In the genomic region with DNA sequence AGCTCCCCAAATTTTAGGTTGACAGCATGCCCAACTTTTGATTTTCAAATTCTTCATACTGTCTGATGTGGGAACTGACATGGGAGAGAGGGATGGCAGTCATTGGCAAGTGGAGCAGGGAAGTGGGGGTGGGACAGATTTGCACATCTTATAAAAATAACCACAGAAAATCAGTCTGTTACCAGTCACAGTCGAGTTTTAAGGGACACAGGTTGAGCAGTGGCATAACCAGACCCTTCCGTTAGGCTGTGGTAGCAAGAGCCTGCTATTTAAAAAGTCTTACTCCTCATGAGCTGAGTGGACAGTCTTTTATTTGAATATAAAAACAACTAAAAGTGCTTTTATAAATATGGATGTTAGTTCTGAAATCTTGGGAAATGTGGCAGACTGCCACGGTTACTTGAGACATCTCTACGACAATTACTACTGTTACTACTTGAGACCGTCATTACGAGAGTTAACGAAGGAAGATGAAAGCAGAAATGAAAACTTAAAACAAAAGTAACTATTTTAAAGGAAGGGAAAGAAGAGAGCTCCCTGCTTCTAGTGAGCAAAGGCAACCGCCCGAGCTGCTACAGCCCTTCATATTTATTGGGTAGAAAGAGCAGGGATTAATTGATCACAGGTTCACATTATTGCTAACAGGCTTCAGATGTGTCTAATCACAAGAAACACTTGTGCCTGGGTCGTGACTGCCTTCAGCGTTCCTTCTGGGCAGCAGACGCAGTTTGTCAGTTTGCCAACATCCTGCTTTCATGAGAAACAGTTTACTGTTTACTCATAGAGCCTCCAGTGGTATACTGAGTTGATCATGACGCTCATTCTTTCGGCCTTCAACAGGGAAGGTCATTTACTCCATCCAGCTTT, we compare ENCODE assay signal across 11 cellular contexts.
DNase-seq lines count a peak whose midpoint lies in the region; ATAC-seq and TF ChIP-seq lines count a peak whose summit lies in the region.
"Had no signal": no experiment of that assay in that cellular context is flagged by ENCODE, and none has a peak within 500 bp of the region (broad histone marks: within the 10 kb centered on the region; RNA-seq: fewer than 3 reads in every experiment).

No MANE protein-coding gene starts in this region.

- H3K9me3 ChIP-seq in suprapubic skin (no peaks in the 10 kb centered on the region), neural progenitor cell (ENCODE audit: low read depth) (no peaks in the 10 kb centered on the region)
- H3K9me3 ChIP-seq: esophagus squamous epithelium, neutrophil had no signal

- H3K4me1 ChIP-seq in suprapubic skin, result no peaks in the 10 kb centered on the region
- peaks cover 5% of the 10 kb centered on the region for H3K4me1 ChIP-seq in neural progenitor cell
- H3K4me1 ChIP-seq: esophagus squamous epithelium had no signal

- H3K9ac ChIP-seq in neural progenitor cell, result no peak overlapping the region

- no peak overlapping the region for H2AFZ ChIP-seq in neural progenitor cell (replicated peaks)
- H2AFZ ChIP-seq: GM23338 had no signal

- H3K4me1 Mint-ChIP-seq in T-helper 1 cell treated with Interleukin-12 subunit alpha and Interleukin-12 subunit beta and Interleukin-4 antibody, amounts not matched to agents 30 μg/mL and 1 μg/mL, for 36 hours (ENCODE audit: low read depth), result peaks cover 35% of the 10 kb centered on the region
- no peaks in the 10 kb centered on the region for H3K4me1 Mint-ChIP-seq in neural progenitor cell
- H3K4me1 Mint-ChIP-seq in activated CD4-positive, alpha-beta memory T cell treated with anti-CD3 and anti-CD28 coated beads, Interleukin-2, amount 10 ng/mL, durations not matched to agents 7 days and 5 days, result peaks cover 31% of the 10 kb centered on the region
- H3K4me1 Mint-ChIP-seq: GM23338 had no signal

- 67% methylated on average over 14 of the region's 14 CpGs for WGBS in suprapubic skin

- H3K9me3 Mint-ChIP-seq in T-helper 1 cell treated with Interleukin-12 subunit alpha and Interleukin-12 subunit beta and Interleukin-4 antibody, amounts not matched to agents 30 μg/mL and 1 μg/mL, for 36 hours, result peaks cover 5% of the 10 kb centered on the region
- H3K9me3 Mint-ChIP-seq in neural progenitor cell, result no peaks in the 10 kb centered on the region
- peaks cover 7% of the 10 kb centered on the region for H3K9me3 Mint-ChIP-seq in activated CD4-positive, alpha-beta memory T cell treated with anti-CD3 and anti-CD28 coated beads, Interleukin-2, amount 10 ng/mL, durations not matched to agents 7 days and 5 days
- H3K9me3 Mint-ChIP-seq: GM23338 had no signal

- ATAC-seq in GM19035 (IDR thresholded peaks at IDR 0.05; ENCODE audit: unreplicated experiment) (peak; percentile 66), HG02870 (IDR thresholded peaks at IDR 0.05; ENCODE audit: unreplicated experiment) (peak; percentile 63)
- ATAC-seq: GM23338 had no signal

- peaks cover 5% of the 10 kb centered on the region for H3K36me3 Mint-ChIP-seq in T-helper 1 cell treated with Interleukin-12 subunit alpha and Interleukin-12 subunit beta and Interleukin-4 antibody, amounts not matched to agents 30 μg/mL and 1 μg/mL, for 36 hours (ENCODE audit: low read depth)
- H3K36me3 Mint-ChIP-seq in neural progenitor cell, result peaks cover 34% of the 10 kb centered on the region
- no peaks in the 10 kb centered on the region for H3K36me3 Mint-ChIP-seq in activated CD4-positive, alpha-beta memory T cell treated with anti-CD3 and anti-CD28 coated beads, Interleukin-2, amount 10 ng/mL, durations not matched to agents 7 days and 5 days (ENCODE audit: low read depth)

- TF ChIP-seq EP300 in suprapubic skin (IDR thresholded peaks at IDR 0.05), result no peak

- H3K4me3 Mint-ChIP-seq in T-helper 1 cell treated with Interleukin-12 subunit alpha and Interleukin-12 subunit beta and Interleukin-4 antibody, amounts not matched to agents 30 μg/mL and 1 μg/mL, for 36 hours, result no peak overlapping the region
- no peak overlapping the region for H3K4me3 Mint-ChIP-seq in neural progenitor cell
- no peak overlapping the region for H3K4me3 Mint-ChIP-seq in activated CD4-positive, alpha-beta memory T cell treated with anti-CD3 and anti-CD28 coated beads, Interleukin-2, amount 10 ng/mL, durations not matched to agents 7 days and 5 days
- H3K4me3 Mint-ChIP-seq: GM23338 had no signal

- H3K4me2 ChIP-seq in neural progenitor cell, result no peak overlapping the region
- H3K4me2 ChIP-seq: GM23338 had no signal

- POLR2A ChIA-PET in activated CD4-positive, alpha-beta memory T cell treated with anti-CD3 and anti-CD28 coated beads, Interleukin-2, amount 10 ng/mL, durations not matched to agents 7 days and 5 days (lab: Charles Lee), result no interaction called here

- CTCF ChIA-PET in activated CD4-positive, alpha-beta memory T cell treated with anti-CD3 and anti-CD28 coated beads, Interleukin-2, amount 10 ng/mL, durations not matched to agents 7 days and 5 days (lab: Charles Lee), result no interaction called here

- DNase-seq in suprapubic skin (ENCODE audit: low spot score in 2 of 2) (no peak), neural progenitor cell (ENCODE audit: low spot score) (no peak), mucosa of gallbladder (ENCODE audit: low spot score) (no peak), C1 segment of cervical spinal cord (lab: John Stamatoyannopoulos, UW) (no peak)
- no peak for DNase-seq in activated CD4-positive, alpha-beta memory T cell treated with anti-CD3 and anti-CD28 coated beads, Interleukin-2, amount 10 ng/mL, durations not matched to agents 7 days and 5 days
- DNase-seq: esophagus squamous epithelium had no signal

- H3K4me3 ChIP-seq in suprapubic skin (peak overlapping the region; percentile 27), neural progenitor cell (no peak overlapping the region)
- H3K4me3 ChIP-seq: esophagus squamous epithelium, GM23338 had no signal

- peaks cover 2% of the 10 kb centered on the region for H3K36me3 ChIP-seq in suprapubic skin
- H3K36me3 ChIP-seq in neural progenitor cell, result no peaks in the 10 kb centered on the region
- H3K36me3 ChIP-seq: esophagus squamous epithelium, neutrophil had no signal

- H3K27me3 ChIP-seq in suprapubic skin (no peaks in the 10 kb centered on the region), neural progenitor cell (no peaks in the 10 kb centered on the region)
- H3K27me3 ChIP-seq: esophagus squamous epithelium, neutrophil had no signal

- no peaks in the 10 kb centered on the region for H4K20me1 ChIP-seq in neural progenitor cell (ENCODE audit: low read depth)

- TF ChIP-seq CTCF in suprapubic skin (IDR thresholded peaks at IDR 0.05), result no peak
- no peak for TF ChIP-seq CTCF in neural progenitor cell (IDR thresholded peaks at IDR 0.05)

- peaks cover 13% of the 10 kb centered on the region for H3K27me3 Mint-ChIP-seq in T-helper 1 cell treated with Interleukin-12 subunit alpha and Interleukin-12 subunit beta and Interleukin-4 antibody, amounts not matched to agents 30 μg/mL and 1 μg/mL, for 36 hours (ENCODE audit: low read depth)
- H3K27me3 Mint-ChIP-seq in neural progenitor cell (ENCODE audit: insufficient read depth, low read depth), result peaks cover 5% of the 10 kb centered on the region
- H3K27me3 Mint-ChIP-seq in activated CD4-positive, alpha-beta memory T cell treated with anti-CD3 and anti-CD28 coated beads, Interleukin-2, amount 10 ng/mL, durations not matched to agents 7 days and 5 days, result peaks cover 2% of the 10 kb centered on the region

- no peak for TF ChIP-seq POLR2A in suprapubic skin (IDR thresholded peaks at IDR 0.05)

- peak overlapping the region; percentile 54 for H3K27ac ChIP-seq in suprapubic skin
- no peak overlapping the region for H3K27ac ChIP-seq in neural progenitor cell
- H3K27ac ChIP-seq: neutrophil had no signal

- peak overlapping the region; percentile 9 for H3K27ac Mint-ChIP-seq in T-helper 1 cell treated with Interleukin-12 subunit alpha and Interleukin-12 subunit beta and Interleukin-4 antibody, amounts not matched to agents 30 μg/mL and 1 μg/mL, for 36 hours
- no peak overlapping the region for H3K27ac Mint-ChIP-seq in neural progenitor cell
- H3K27ac Mint-ChIP-seq in activated CD4-positive, alpha-beta memory T cell treated with anti-CD3 and anti-CD28 coated beads, Interleukin-2, amount 10 ng/mL, durations not matched to agents 7 days and 5 days, result no peak overlapping the region
- H3K27ac Mint-ChIP-seq: GM23338 had no signal

- peaks cover 5% of the 10 kb centered on the region for H3F3A ChIP-seq in neural progenitor cell (ENCODE audit: low read depth)

- H3K79me2 ChIP-seq in neural progenitor cell (ENCODE audit: low read depth), result no peaks in the 10 kb centered on the region
